ENCODE assay signal across 10 cellular contexts in the genomic region with DNA sequence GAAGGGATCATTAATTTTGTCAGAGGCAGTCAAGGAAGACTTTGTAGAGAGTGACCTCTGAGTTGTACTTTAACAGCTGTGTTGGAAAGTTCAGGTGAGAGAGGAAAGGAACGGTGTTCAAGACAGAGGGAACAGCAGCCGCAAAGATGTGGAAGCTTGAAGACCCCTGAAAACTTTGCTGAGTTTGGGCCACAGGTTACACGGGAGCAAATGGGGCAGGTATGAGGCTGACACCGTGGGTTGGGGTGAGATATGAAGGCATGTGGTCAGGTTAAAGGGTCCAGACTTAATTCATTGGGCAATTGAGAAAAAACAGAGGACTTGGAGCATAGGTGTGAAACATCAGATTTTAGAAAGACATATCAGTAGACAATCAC.
DNase-seq lines count a peak whose midpoint lies in the region; ATAC-seq and TF ChIP-seq lines count a peak whose summit lies in the region.
"Had no signal": no experiment of that assay in that cellular context is flagged by ENCODE, and none has a peak within 500 bp of the region (broad histone marks: within the 10 kb centered on the region; RNA-seq: fewer than 3 reads in every experiment).

No MANE protein-coding gene starts in this region.

- no peaks in the 10 kb centered on the region for H3K36me3 ChIP-seq in cardiac muscle cell
- no peaks in the 10 kb centered on the region for H3K36me3 ChIP-seq in SJSA1
- H3K36me3 ChIP-seq in left lung: no peaks in the 10 kb centered on the region
- H3K36me3 ChIP-seq in thyroid gland: no peaks in the 10 kb centered on the region

- H3K4me1 ChIP-seq in cardiac muscle cell (ENCODE audit: low read depth) (peaks cover 28% of the 10 kb centered on the region), SJSA1 (replicated peaks) (peaks cover 60% of the 10 kb centered on the region), left lung (peaks cover 11 to 43% of the 10 kb centered on the region in 2 donors), thyroid gland (peaks cover 19 to 48% of the 10 kb centered on the region in 2 donors)

- no peak for TF ChIP-seq POLR2A in thyroid gland (IDR thresholded peaks at IDR 0.05)

- H3K27me3 ChIP-seq in cardiac muscle cell: no peaks in the 10 kb centered on the region
- H3K27me3 ChIP-seq in SJSA1 (replicated peaks): no peaks in the 10 kb centered on the region
- no peaks in the 10 kb centered on the region for H3K27me3 ChIP-seq in left lung
- no peaks in the 10 kb centered on the region for H3K27me3 ChIP-seq in thyroid gland

- intact Hi-C loops in left ventricle myocardium superior (cut with micrococcal nuclease) (no loop called here), left lung (cut with DNase I) (no loop called here), thyroid gland (cut with DNase I) (loop anchor here (10.0 kb wide), 1 partner anchor 123 kb away; no protein-coding TSS in a partner anchor)

- ATAC-seq in left ventricle myocardium superior (no peak), left lung (no peak)

- H3K9me3 ChIP-seq in cardiac muscle cell (ENCODE audit: low read depth) (no peaks in the 10 kb centered on the region), SJSA1 (replicated peaks) (no peaks in the 10 kb centered on the region), left lung (no peaks in the 10 kb centered on the region), thyroid gland (no peaks in the 10 kb centered on the region)

- WGBS in thyroid gland, 2 donors: 77 to 93% methylated on average over 4 of the region's 4 CpGs

- H3K27ac ChIP-seq in cardiac muscle cell: peak overlapping the region; percentile 46
- H3K27ac ChIP-seq in SJSA1: peak overlapping the region; percentile 7; the same call in 1 of the 2 replicates
- peak overlapping the region; percentile 51 to 76 for H3K27ac ChIP-seq in left lung
- H3K27ac ChIP-seq in thyroid gland: peak overlapping the region; percentile 54 to 63 (median 57)

- no peak overlapping the region for H3K4me3 ChIP-seq in cardiac muscle cell
- no peak overlapping the region for H3K4me3 ChIP-seq in SJSA1
- no peak overlapping the region for H3K4me3 ChIP-seq in left lung
- H3K4me3 ChIP-seq in thyroid gland (replicated peaks in 1 of 3): no peak overlapping the region

- no peak for TF ChIP-seq CTCF in cardiac muscle cell (IDR thresholded peaks at IDR 0.05; ENCODE audit: low read depth, low read length)
- TF ChIP-seq CTCF in left lung (IDR thresholded peaks at IDR 0.05): no peak
- TF ChIP-seq CTCF in thyroid gland (IDR thresholded peaks at IDR 0.05): no peak

- DNase-seq in cardiac muscle cell (ENCODE audit: low read depth in 1 of 2, low spot score in 1 of 2) (no peak), left ventricle myocardium superior (no peak), SJSA1 (ENCODE audit: low read depth in 1 of 2, low spot score in 2 of 2) (no peak), left lung (no peak), thyroid gland (no peak), KG1 (lab: John Stamatoyannopoulos, UW) (no peak), foreskin melanocyte (no peak), C1 segment of cervical spinal cord (lab: John Stamatoyannopoulos, UW) (no peak)
- DNase-seq: activated naive CD8-positive, alpha-beta T cell treated with anti-CD3 and anti-CD28 coated beads, Interleukin-2, amount 10 ng/mL, durations not matched to agents 7 days and 5 days; hippocampal formation had no signal

Comparison
In these comparisons a context has a peak if more than half of its experiments do, and no peak if none do; other contexts are left out.
1. H3K27ac ChIP-seq: peak in every context shown above with its lines; median percentile 64 in left lung; 57 in thyroid gland; 46 in cardiac muscle cell; 7 in SJSA1.